9 cellular contexts compared by ENCODE assay signal in genomic region chr19:46728693-46729339, GRCh38. TPM values are rescaled to one million over a fixed set of nuclear protein-coding genes. Genes with fewer than 3 reads are reported as not detected.
A peak's percentile ranks its signal among the peaks of the same experiment; 100 is the strongest.
DNase-seq lines count a peak whose midpoint lies in the region; ATAC-seq, FAIRE-seq and TF ChIP-seq lines count a peak whose summit lies in the region.
"Had no signal": no experiment of that assay in that cellular context is flagged by ENCODE, and none has a peak within 500 bp of the region (broad histone marks: within the 10 kb centered on the region; RNA-seq: fewer than 3 reads in every experiment).

No MANE protein-coding gene starts in this region.

- peak; percentile 18 for FAIRE-seq in bronchial epithelial cell (lab: Jason Lieb, UNC)

- DNase-seq in Karpas-422 (peak; percentile 91), bronchial epithelial cell (ENCODE audit: low read depth) (peak; percentile 23), left lobe of liver (ENCODE audit: low spot score) (peak; percentile 71)
- DNase-seq in stimulated activated CD4-positive, alpha-beta T cell treated with anti-CD3 and anti-CD28 coated beads, TNF-alpha, amount 100 ng/mL, for 4 hours (ENCODE audit: low read depth in 3 of 3): peak; percentile 60 to 70 (median 68)

- H3K9ac ChIP-seq in Karpas-422 (ENCODE audit: low read length): no peak overlapping the region

- no peak for TF ChIP-seq POLR2A in GM18505 (IDR thresholded peaks at IDR 0.05; ENCODE audit: borderline replicate concordance, extremely low read depth, insufficient read depth, insufficient read length)

- peak; percentile 85 to 91 for ATAC-seq in activated CD4-positive, CD25-positive, alpha-beta regulatory T cell treated with anti-CD3 and anti-CD28 coated beads, Interleukin-2, amount 50 U/mL, for 24 hours
- ATAC-seq in left lobe of liver (peak; percentile 75), HG03565 (IDR thresholded peaks at IDR 0.05; ENCODE audit: unreplicated experiment) (no peak), GM18505 (IDR thresholded peaks at IDR 0.05; ENCODE audit: unreplicated experiment) (no peak)

- H3K36me3 ChIP-seq in DOHH2 (ENCODE audit: control insufficient read depth, low read length) (peaks cover 94% of the 10 kb centered on the region), Karpas-422 (ENCODE audit: insufficient read depth, low read length) (peaks cover 20% of the 10 kb centered on the region), bronchial epithelial cell (ENCODE audit: control insufficient read depth, insufficient read depth, low read length) (peaks cover 69% of the 10 kb centered on the region)

- H3K4me1 ChIP-seq in DOHH2 (ENCODE audit: control insufficient read depth, low read length) (peaks cover 5% of the 10 kb centered on the region; the same call in 1 of the 2 replicates), Karpas-422 (ENCODE audit: low read length) (peaks cover 29% of the 10 kb centered on the region)

- H3K4me3 ChIP-seq in DOHH2 (ENCODE audit: low read length): no peak overlapping the region
- no peak overlapping the region for H3K4me3 ChIP-seq in Karpas-422 (ENCODE audit: low read length)
- no peak overlapping the region for H3K4me3 ChIP-seq in bronchial epithelial cell (ENCODE audit: low read depth, low read length)
- H3K4me3 ChIP-seq: SJSA1 had no signal

- H3K27me3 ChIP-seq in DOHH2 (ENCODE audit: control insufficient read depth, low read length) (no peaks in the 10 kb centered on the region), Karpas-422 (ENCODE audit: low read length) (no peaks in the 10 kb centered on the region), bronchial epithelial cell (ENCODE audit: control insufficient read depth, insufficient read depth, low read length) (no peaks in the 10 kb centered on the region)
- H3K27me3 ChIP-seq: SJSA1 had no signal

- H4K20me1 ChIP-seq in DOHH2 (ENCODE audit: control insufficient read depth, insufficient read depth, low read depth, low read length) (peaks cover 10% of the 10 kb centered on the region; the same call in 1 of the 2 replicates), Karpas-422 (ENCODE audit: insufficient read depth, low read depth, low read length) (peaks cover 50% of the 10 kb centered on the region)

- H3K79me2 ChIP-seq in DOHH2 (ENCODE audit: control insufficient read depth, low read length) (peaks cover 36% of the 10 kb centered on the region), Karpas-422 (ENCODE audit: low read length) (peaks cover 27% of the 10 kb centered on the region)

- no peaks in the 10 kb centered on the region for H3K9me2 ChIP-seq in DOHH2 (replicated peaks; ENCODE audit: control insufficient read depth, low read length)
- no peaks in the 10 kb centered on the region for H3K9me2 ChIP-seq in Karpas-422 (replicated peaks; ENCODE audit: insufficient read depth, low read length)

- H3K9me3 ChIP-seq in DOHH2 (ENCODE audit: control insufficient read depth, insufficient read depth, low read length) (no peaks in the 10 kb centered on the region), Karpas-422 (ENCODE audit: low read length) (no peaks in the 10 kb centered on the region)
- H3K9me3 ChIP-seq: SJSA1 had no signal

- H3K4me2 ChIP-seq in DOHH2 (ENCODE audit: low read length): no peak overlapping the region
- no peak overlapping the region for H3K4me2 ChIP-seq in Karpas-422 (ENCODE audit: low read depth, low read length, poor library complexity, severe bottlenecking)

- TF ChIP-seq CTCF in DOHH2 (IDR thresholded peaks at IDR 0.05; ENCODE audit: low read depth, low read length, poor library complexity, severe bottlenecking) (peak; percentile 95), bronchial epithelial cell (IDR thresholded peaks at IDR 0.05; ENCODE audit: insufficient read depth, low read length, severe bottlenecking) (peak; percentile 97)

- H3K27ac ChIP-seq in DOHH2 (ENCODE audit: low read depth, low read length) (no peak overlapping the region), Karpas-422 (ENCODE audit: low read length) (no peak overlapping the region)
- H3K27ac ChIP-seq: SJSA1 had no signal

- no peaks in the 10 kb centered on the region for H3F3A ChIP-seq in DOHH2 (ENCODE audit: control insufficient read depth, insufficient read depth)

- H2AFZ ChIP-seq in Karpas-422 (ENCODE audit: low read length): no peak overlapping the region

RNA-seq across cellular contexts. Expression of gene PRKD2, which starts 11.9 kb away (rescaled TPM):
- total RNA-seq in Karpas-422 (2014; rRNA removed; shearing (Covaris generic); ENCODE audit: low replicate concordance): 20.0 and 34.6 TPM in 2 replicates
- total RNA-seq in bronchial epithelial cell: 18.8 and 24.5 TPM in 2 replicates
- 13.7 TPM for total RNA-seq in left lobe of liver

RNA-seq across cellular contexts. Expression of gene FKRP, which starts 17.0 kb away (rescaled TPM):
- 14.6 and 18.4 TPM in 2 replicates for total RNA-seq in Karpas-422 (2014; rRNA removed; shearing (Covaris generic); ENCODE audit: low replicate concordance)
- total RNA-seq in bronchial epithelial cell: 5.8 and 9.9 TPM in 2 replicates
- 6.6 TPM for total RNA-seq in left lobe of liver

RNA-seq across cellular contexts. Expression of gene STRN4, which starts 17.4 kb away (rescaled TPM):
- total RNA-seq in Karpas-422 (2014; rRNA removed; shearing (Covaris generic); ENCODE audit: low replicate concordance): 37.5 and 55.2 TPM in 2 replicates
- 60.3 and 90.6 TPM in 2 replicates for total RNA-seq in bronchial epithelial cell
- 24.1 TPM for total RNA-seq in left lobe of liver

RNA-seq across cellular contexts. Expression of gene SLC1A5, which starts 59.6 kb away (rescaled TPM):
- 116 and 189 TPM in 2 replicates for total RNA-seq in Karpas-422 (2014; rRNA removed; shearing (Covaris generic); ENCODE audit: low replicate concordance)
- total RNA-seq in bronchial epithelial cell (236 and 266 TPM in 2 replicates), left lobe of liver (3.8 TPM)

Comparison
In these comparisons a context has a peak if more than half of its experiments do, and no peak if none do; other contexts are left out.
1. DNase-seq: peak in every context shown above with its lines; median percentile 91 in Karpas-422; 71 in left lobe of liver; 68 in stimulated activated CD4-positive, alpha-beta T cell treated with anti-CD3 and anti-CD28 coated beads, TNF-alpha, amount 100 ng/mL, for 4 hours; 23 in bronchial epithelial cell.
2. ATAC-seq: peak in activated CD4-positive, CD25-positive, alpha-beta regulatory T cell treated with anti-CD3 and anti-CD28 coated beads, Interleukin-2, amount 50 U/mL, for 24 hours (2 of 2) and left lobe of liver (single experiment); none in HG03565 (single experiment) and GM18505 (single experiment).